ENCODE assay signal across 1 cellular context in the genomic region with DNA sequence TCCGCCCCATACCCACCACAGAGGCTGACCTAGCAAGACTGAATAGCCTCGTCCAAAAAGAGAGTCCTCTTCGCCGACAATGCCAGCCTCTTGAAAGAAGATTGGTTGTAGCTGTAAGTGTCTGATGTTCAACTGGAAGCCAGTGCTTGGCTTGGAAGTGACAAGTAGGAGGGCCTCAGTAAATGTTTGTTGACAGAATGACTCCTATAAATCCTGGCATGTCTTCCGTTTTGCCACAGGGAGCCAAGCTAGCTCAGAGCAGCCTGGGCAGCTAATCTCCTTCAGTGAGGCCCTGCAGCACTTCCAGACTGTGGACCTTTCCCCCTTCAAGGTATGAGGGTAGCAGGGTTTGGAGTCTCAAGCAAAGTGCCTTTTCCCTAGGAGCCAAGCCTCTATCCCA.
TF ChIP-seq lines count a peak whose summit lies in the region.

No MANE protein-coding gene starts in this region.

TF ChIP-seq in HepG2, 621 proteins besides CTCF, POLR2A, EP300 and RAD21:
- TF ChIP-seq YEATS4 (CRISPR knock-in tag; IDR thresholded peaks at IDR 0.05; ENCODE audit: borderline replicate concordance), result no peak
- TF ChIP-seq ZFX (CRISPR knock-in tag; IDR thresholded peaks at IDR 0.05; ENCODE audit: low read depth), result peak; percentile 28; the same call in 1 of the 2 replicates
- TF ChIP-seq, protein P1, sequence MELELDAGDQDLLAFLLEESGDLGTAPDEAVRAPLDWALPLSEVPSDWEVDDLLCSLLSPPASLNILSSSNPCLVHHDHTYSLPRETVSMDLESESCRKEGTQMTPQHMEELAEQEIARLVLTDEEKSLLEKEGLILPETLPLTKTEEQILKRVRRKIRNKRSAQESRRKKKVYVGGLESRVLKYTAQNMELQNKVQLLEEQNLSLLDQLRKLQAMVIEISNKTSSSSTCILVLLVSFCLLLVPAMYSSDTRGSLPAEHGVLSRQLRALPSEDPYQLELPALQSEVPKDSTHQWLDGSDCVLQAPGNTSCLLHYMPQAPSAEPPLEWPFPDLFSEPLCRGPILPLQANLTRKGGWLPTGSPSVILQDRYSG (CRISPR knock-in tag; IDR thresholded peaks at IDR 0.05), result no peak
